15 cellular contexts compared by ENCODE assay signal in genomic region chr10:112783653-112784426, GRCh38.
A peak's percentile ranks its signal among the peaks of the same experiment; 100 is the strongest.
DNase-seq lines count a peak whose midpoint lies in the region; ATAC-seq, FAIRE-seq and TF ChIP-seq lines count a peak whose summit lies in the region.
"Had no signal": no experiment of that assay in that cellular context is flagged by ENCODE, and none has a peak within 500 bp of the region (broad histone marks: within the 10 kb centered on the region; RNA-seq: fewer than 3 reads in every experiment).

No MANE protein-coding gene starts in this region.

- H3K9ac ChIP-seq in HCT116 (ENCODE audit: low read length): no peak overlapping the region
- H3K9ac ChIP-seq: BLaER1 had no signal

- H3K9me3 ChIP-seq in A549 (no peaks in the 10 kb centered on the region), HCT116 (ENCODE audit: control insufficient read depth in 1 of 2, insufficient read depth in 1 of 2, low read depth in 1 of 2, low read length in 2 of 2) (no peaks in the 10 kb centered on the region), body of pancreas (no peaks in the 10 kb centered on the region), lung (ENCODE audit: control insufficient read depth in 2 of 2, insufficient read depth in 1 of 2, low read length in 1 of 2) (no peaks in the 10 kb centered on the region)
- H3K9me3 ChIP-seq: BLaER1 had no signal

- no TSS peak for BruUV-seq in HCT116 (replicated peaks; lab: Mats Ljungman, UMichigan)

- 85% methylated on average over 17 of the region's 17 CpGs for WGBS in A549 (ENCODE audit: missing lambda C conversion rate)
- WGBS in body of pancreas, 2 donors: 35 to 36% methylated on average over 17 of the region's 17 CpGs
- WGBS in lung, 2 donors: 84 to 89% methylated on average over 17 of the region's 17 CpGs

- no peak for ATAC-seq in A549
- peak; percentile 50 for ATAC-seq in HCT116
- peak; percentile 38 for ATAC-seq in body of pancreas
- no peak for ATAC-seq in lung (ENCODE audit: insufficient read depth, low FRiP score)
- ATAC-seq in HG03097 (IDR thresholded peaks at IDR 0.05; ENCODE audit: low FRiP score, unreplicated experiment): no peak
- ATAC-seq in SK-N-SH treated with all-trans-retinoic acid at 6 μM for 48 hours: no peak

- FAIRE-seq in A549 (lab: Jason Lieb, UNC): no peak
- FAIRE-seq: G401.6, HTR-8/SVneo had no signal

- POLR2A ChIA-PET in A549 (lab: Yijun Ruan, JAX): no interaction called here
- POLR2A ChIA-PET in HCT116 (lab: Charles Lee): no interaction called here

- H3K9me2 ChIP-seq in HCT116 (ENCODE audit: insufficient read depth): no peaks in the 10 kb centered on the region

- TF ChIP-seq RAD21 in A549 (conservative IDR thresholded peaks at IDR 0.05 in 1 of 2, IDR thresholded peaks at IDR 0.05 in 1 of 2) (no peak), HCT116 (IDR thresholded peaks at IDR 0.05; ENCODE audit: low read depth) (no peak)

- H3K27ac ChIP-seq in A549 (no peak overlapping the region), HCT116 (ENCODE audit: low read depth, low read length) (no peak overlapping the region), body of pancreas (no peak overlapping the region), lung (ENCODE audit: low read depth in 1 of 2, low read length in 1 of 2) (no peak overlapping the region)
- H3K27ac ChIP-seq: BLaER1 had no signal

- no peak overlapping the region for H3K4me3 ChIP-seq in A549
- no peak overlapping the region for H3K4me3 ChIP-seq in HCT116 (replicated peaks in 1 of 2; ENCODE audit: low read depth in 1 of 2, low read length in 2 of 2)
- H3K4me3 ChIP-seq in body of pancreas: no peak overlapping the region
- no peak overlapping the region for H3K4me3 ChIP-seq in lung
- H3K4me3 ChIP-seq: BLaER1, heart left ventricle had no signal

- no peaks in the 10 kb centered on the region for H3K27me3 ChIP-seq in HCT116 (ENCODE audit: insufficient read depth, low read length)
- H3K27me3 ChIP-seq in body of pancreas: no peaks in the 10 kb centered on the region
- no peaks in the 10 kb centered on the region for H3K27me3 ChIP-seq in lung (ENCODE audit: control insufficient read depth, insufficient read depth)
- H3K27me3 ChIP-seq: BLaER1, heart left ventricle had no signal

- TF ChIP-seq EP300 in A549 (IDR thresholded peaks at IDR 0.05): no peak

- no peaks in the 10 kb centered on the region for H4K20me1 ChIP-seq in HCT116 (ENCODE audit: insufficient read depth)
- H4K20me1 ChIP-seq: BLaER1 had no signal

- CTCF ChIA-PET in A549 (lab: Yijun Ruan, JAX) (no interaction called here), HCT116 (lab: Charles Lee) (no interaction called here)

- H3K4me2 ChIP-seq in A549 (no peak overlapping the region), HCT116 (ENCODE audit: low read length) (no peak overlapping the region)
- H3K4me2 ChIP-seq: BLaER1 had no signal

- intact Hi-C loops in HCT116 (cut with micrococcal nuclease): no loop called here
- intact Hi-C loops in body of pancreas (cut with DNase I): no loop called here

- TF ChIP-seq POLR2A in A549 (IDR thresholded peaks at IDR 0.05; ENCODE audit: low read length) (no peak), HCT116 (IDR thresholded peaks at IDR 0.05; ENCODE audit: borderline replicate concordance, extremely low read depth, insufficient read depth, insufficient read length) (no peak), body of pancreas (IDR thresholded peaks at IDR 0.05) (no peak)

- no peaks in the 10 kb centered on the region; a peak in 1 of 4 replicates for H3K36me3 ChIP-seq in HCT116 (ENCODE audit: control insufficient read depth in 1 of 2, insufficient read depth in 2 of 2, low read length in 2 of 2)
- no peaks in the 10 kb centered on the region for H3K36me3 ChIP-seq in body of pancreas (replicated peaks in 1 of 2; ENCODE audit: insufficient read depth in 1 of 2, low read depth in 2 of 2)
- H3K36me3 ChIP-seq in lung (ENCODE audit: control insufficient read depth in 2 of 2, insufficient read depth in 2 of 2, low read length in 2 of 2): peaks cover 0 to 2% of the 10 kb centered on the region in 2 donors
- H3K36me3 ChIP-seq: heart left ventricle had no signal

- peaks cover 5% of the 10 kb centered on the region; the same call in 2 of the 3 replicates for H3K4me1 ChIP-seq in A549
- peaks cover under 1 to 5% of the 10 kb centered on the region in 2 experiments; a peak in 2 of 4 replicates for H3K4me1 ChIP-seq in HCT116 (ENCODE audit: control insufficient read depth in 1 of 2, insufficient read depth in 2 of 2, low read length in 2 of 2)
- H3K4me1 ChIP-seq in body of pancreas: peaks cover 19% of the 10 kb centered on the region
- H3K4me1 ChIP-seq in lung (ENCODE audit: control insufficient read depth in 2 of 2, insufficient read depth in 2 of 2, low read length in 2 of 2): peaks cover 0 to 1% of the 10 kb centered on the region in 2 donors
- H3K4me1 ChIP-seq: BLaER1 had no signal

- H3K79me2 ChIP-seq in HCT116 (ENCODE audit: insufficient read depth, low read length): no peaks in the 10 kb centered on the region

- DNase-seq in A549 (ENCODE audit: low read depth in 1 of 2, low spot score in 1 of 2) (no peak), HCT116 (ENCODE audit: low read depth, low spot score) (no peak), body of pancreas (peak in 3 of 4 donors; percentile 17 to 27 (median 20)), lung (ENCODE audit: low spot score) (peak; percentile 27), mucosa of gallbladder (ENCODE audit: low spot score) (no peak), germinal center (ENCODE audit: low spot score) (no peak)
- DNase-seq: activated CD4-positive, alpha-beta T cell treated with anti-CD3 and anti-CD28 coated beads for 4 hours; HFFc6; MV-4-11 had no signal

- H2AFZ ChIP-seq in HCT116 (ENCODE audit: low read depth, low read length, poor library complexity, severe bottlenecking): no peak overlapping the region

- TF ChIP-seq CTCF in A549 (IDR thresholded peaks at IDR 0.05): no peak
- TF ChIP-seq CTCF in HCT116 (IDR thresholded peaks at IDR 0.05 in 2 of 3, conservative IDR thresholded peaks at IDR 0.05 in 1 of 3; ENCODE audit: borderline replicate concordance in 1 of 3, insufficient read depth in 1 of 3, low read depth in 2 of 3, low read length in 2 of 3): no peak
- no peak for TF ChIP-seq CTCF in body of pancreas (IDR thresholded peaks at IDR 0.05)
- TF ChIP-seq CTCF in lung (IDR thresholded peaks at IDR 0.05; ENCODE audit: control extremely low read depth, extremely low read depth): no peak

- RAD21 ChIA-PET in HCT116 (lab: Charles Lee; ENCODE audit: low non-redundant PET in 1 of 2, low total read pairs in 2 of 2, uncharacterized antibody in 2 of 2, unreplicated experiment in 2 of 2): no interaction called here

TF ChIP-seq in A549, 52 proteins besides CTCF, POLR2A, EP300 and RAD21:
- TF ChIP-seq MAZ (IDR thresholded peaks at IDR 0.05; ENCODE audit: borderline replicate concordance, low read depth, low read length): no peak
- peak; percentile 33 for TF ChIP-seq MAFK (IDR thresholded peaks at IDR 0.05; ENCODE audit: partially characterized antibody)

TF ChIP-seq in HCT116, 20 proteins besides CTCF, POLR2A, EP300 and RAD21 (continues in another document):
- TF ChIP-seq YY1 (IDR thresholded peaks at IDR 0.05; ENCODE audit: extremely low read depth, insufficient replicate concordance, low read depth, low read length) (no peak), SP1 (IDR thresholded peaks at IDR 0.05; ENCODE audit: low read depth) (no peak), ATF3 (IDR thresholded peaks at IDR 0.05) (no peak), ZFX (IDR thresholded peaks at IDR 0.05) (no peak)
- TF ChIP-seq, protein P1, sequence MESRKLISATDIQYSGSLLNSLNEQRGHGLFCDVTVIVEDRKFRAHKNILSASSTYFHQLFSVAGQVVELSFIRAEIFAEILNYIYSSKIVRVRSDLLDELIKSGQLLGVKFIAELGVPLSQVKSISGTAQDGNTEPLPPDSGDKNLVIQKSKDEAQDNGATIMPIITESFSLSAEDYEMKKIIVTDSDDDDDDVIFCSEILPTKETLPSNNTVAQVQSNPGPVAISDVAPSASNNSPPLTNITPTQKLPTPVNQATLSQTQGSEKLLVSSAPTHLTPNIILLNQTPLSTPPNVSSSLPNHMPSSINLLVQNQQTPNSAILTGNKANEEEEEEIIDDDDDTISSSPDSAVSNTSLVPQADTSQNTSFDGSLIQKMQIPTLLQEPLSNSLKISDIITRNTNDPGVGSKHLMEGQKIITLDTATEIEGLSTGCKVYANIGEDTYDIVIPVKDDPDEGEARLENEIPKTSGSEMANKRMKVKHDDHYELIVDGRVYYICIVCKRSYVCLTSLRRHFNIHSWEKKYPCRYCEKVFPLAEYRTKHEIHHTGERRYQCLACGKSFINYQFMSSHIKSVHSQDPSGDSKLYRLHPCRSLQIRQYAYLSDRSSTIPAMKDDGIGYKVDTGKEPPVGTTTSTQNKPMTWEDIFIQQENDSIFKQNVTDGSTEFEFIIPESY (IDR thresholded peaks at IDR 0.05; ENCODE audit: extremely low read depth, insufficient replicate concordance, low read length): no peak

TF ChIP-seq in SK-N-SH treated with all-trans-retinoic acid at 6 μM for 48 hours, 23 proteins besides CTCF, POLR2A, EP300 and RAD21 (continues in another document):
- no peak for TF ChIP-seq CSDC2 (CRISPR knock-in tag; IDR thresholded peaks at IDR 0.05)
- TF ChIP-seq, protein P2, sequence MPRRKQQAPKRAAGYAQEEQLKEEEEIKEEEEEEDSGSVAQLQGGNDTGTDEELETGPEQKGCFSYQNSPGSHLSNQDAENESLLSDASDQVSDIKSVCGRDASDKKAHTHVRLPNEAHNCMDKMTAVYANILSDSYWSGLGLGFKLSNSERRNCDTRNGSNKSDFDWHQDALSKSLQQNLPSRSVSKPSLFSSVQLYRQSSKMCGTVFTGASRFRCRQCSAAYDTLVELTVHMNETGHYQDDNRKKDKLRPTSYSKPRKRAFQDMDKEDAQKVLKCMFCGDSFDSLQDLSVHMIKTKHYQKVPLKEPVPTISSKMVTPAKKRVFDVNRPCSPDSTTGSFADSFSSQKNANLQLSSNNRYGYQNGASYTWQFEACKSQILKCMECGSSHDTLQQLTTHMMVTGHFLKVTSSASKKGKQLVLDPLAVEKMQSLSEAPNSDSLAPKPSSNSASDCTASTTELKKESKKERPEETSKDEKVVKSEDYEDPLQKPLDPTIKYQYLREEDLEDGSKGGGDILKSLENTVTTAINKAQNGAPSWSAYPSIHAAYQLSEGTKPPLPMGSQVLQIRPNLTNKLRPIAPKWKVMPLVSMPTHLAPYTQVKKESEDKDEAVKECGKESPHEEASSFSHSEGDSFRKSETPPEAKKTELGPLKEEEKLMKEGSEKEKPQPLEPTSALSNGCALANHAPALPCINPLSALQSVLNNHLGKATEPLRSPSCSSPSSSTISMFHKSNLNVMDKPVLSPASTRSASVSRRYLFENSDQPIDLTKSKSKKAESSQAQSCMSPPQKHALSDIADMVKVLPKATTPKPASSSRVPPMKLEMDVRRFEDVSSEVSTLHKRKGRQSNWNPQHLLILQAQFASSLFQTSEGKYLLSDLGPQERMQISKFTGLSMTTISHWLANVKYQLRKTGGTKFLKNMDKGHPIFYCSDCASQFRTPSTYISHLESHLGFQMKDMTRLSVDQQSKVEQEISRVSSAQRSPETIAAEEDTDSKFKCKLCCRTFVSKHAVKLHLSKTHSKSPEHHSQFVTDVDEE (CRISPR knock-in tag; IDR thresholded peaks at IDR 0.05): no peak
- no peak for TF ChIP-seq ZFP3 (CRISPR knock-in tag; IDR thresholded peaks at IDR 0.05)
- no peak for TF ChIP-seq ISL1 (CRISPR knock-in tag; IDR thresholded peaks at IDR 0.05)

Comparison
In these comparisons a context has a peak if more than half of its experiments do, and no peak if none do; other contexts are left out.
1. ATAC-seq: peak in HCT116 (single experiment) and body of pancreas (single experiment); none in A549 (0 of 2), lung (single experiment), HG03097 (single experiment) and SK-N-SH treated with all-trans-retinoic acid at 6 μM for 48 hours (single experiment).
2. DNase-seq: peak in body of pancreas (3 of 4) and lung (single experiment); none in A549 (0 of 2), HCT116 (single experiment), mucosa of gallbladder (single experiment) and germinal center (single experiment).